ENCODE assay signal across 1 cellular context in the genomic region with DNA sequence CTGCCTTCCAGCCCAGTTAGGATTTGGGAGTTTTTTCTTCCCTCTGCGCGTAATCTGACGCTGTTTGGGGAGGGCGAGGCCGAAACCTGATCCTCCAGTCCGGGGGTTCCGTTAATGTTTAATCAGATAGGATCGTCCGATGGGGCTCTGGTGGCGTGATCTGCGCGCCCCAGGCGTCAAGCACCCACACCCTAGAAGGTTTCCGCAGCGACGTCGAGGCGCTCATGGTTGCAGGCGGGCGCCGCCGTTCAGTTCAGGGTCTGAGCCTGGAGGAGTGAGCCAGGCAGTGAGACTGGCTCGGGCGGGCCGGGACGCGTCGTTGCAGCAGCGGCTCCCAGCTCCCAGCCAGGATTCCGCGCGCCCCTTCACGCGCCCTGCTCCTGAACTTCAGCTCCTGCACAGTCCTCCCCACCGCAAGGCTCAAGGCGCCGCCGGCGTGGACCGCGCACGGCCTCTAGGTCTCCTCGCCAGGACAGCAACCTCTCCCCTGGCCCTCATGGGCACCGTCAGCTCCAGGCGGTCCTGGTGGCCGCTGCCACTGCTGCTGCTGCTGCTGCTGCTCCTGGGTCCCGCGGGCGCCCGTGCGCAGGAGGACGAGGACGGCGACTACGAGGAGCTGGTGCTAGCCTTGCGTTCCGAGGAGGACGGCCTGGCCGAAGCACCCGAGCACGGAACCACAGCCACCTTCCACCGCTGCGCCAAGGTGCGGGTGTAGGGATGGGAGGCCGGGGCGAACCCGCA.
TF ChIP-seq lines count a peak whose summit lies in the region.

PCSK9 (plus strand) TSS at position 207 of the 741 bp plus-strand sequence; CDS start at position 497, 290 bp downstream.

TF ChIP-seq in HepG2, 621 proteins besides CTCF, POLR2A, EP300 and RAD21 (continued from another document and continues in another):
- TF ChIP-seq LRRFIP1 (CRISPR knock-in tag; conservative IDR thresholded peaks at IDR 0.05) = no peak
- no peak for TF ChIP-seq ARNT (IDR thresholded peaks at IDR 0.05)
- TF ChIP-seq, protein P1, sequence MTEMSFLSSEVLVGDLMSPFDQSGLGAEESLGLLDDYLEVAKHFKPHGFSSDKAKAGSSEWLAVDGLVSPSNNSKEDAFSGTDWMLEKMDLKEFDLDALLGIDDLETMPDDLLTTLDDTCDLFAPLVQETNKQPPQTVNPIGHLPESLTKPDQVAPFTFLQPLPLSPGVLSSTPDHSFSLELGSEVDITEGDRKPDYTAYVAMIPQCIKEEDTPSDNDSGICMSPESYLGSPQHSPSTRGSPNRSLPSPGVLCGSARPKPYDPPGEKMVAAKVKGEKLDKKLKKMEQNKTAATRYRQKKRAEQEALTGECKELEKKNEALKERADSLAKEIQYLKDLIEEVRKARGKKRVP (CRISPR knock-in tag; IDR thresholded peaks at IDR 0.05) = no peak
- TF ChIP-seq, protein P2, sequence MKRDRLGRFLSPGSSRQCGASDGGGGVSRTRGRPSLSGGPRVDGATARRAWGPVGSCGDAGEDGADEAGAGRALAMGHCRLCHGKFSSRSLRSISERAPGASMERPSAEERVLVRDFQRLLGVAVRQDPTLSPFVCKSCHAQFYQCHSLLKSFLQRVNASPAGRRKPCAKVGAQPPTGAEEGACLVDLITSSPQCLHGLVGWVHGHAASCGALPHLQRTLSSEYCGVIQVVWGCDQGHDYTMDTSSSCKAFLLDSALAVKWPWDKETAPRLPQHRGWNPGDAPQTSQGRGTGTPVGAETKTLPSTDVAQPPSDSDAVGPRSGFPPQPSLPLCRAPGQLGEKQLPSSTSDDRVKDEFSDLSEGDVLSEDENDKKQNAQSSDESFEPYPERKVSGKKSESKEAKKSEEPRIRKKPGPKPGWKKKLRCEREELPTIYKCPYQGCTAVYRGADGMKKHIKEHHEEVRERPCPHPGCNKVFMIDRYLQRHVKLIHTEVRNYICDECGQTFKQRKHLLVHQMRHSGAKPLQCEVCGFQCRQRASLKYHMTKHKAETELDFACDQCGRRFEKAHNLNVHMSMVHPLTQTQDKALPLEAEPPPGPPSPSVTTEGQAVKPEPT (CRISPR knock-in tag; IDR thresholded peaks at IDR 0.05; ENCODE audit: low read depth) = no peak; the same call in 1 of the 2 replicates
- TF ChIP-seq MIXL1 (CRISPR knock-in tag; IDR thresholded peaks at IDR 0.05) = peak; percentile 84
- TF ChIP-seq RBM39 (IDR thresholded peaks at IDR 0.05; ENCODE audit: low read depth, low read length, poor library complexity, severe bottlenecking) = peak; percentile 59
- no peak for TF ChIP-seq KDM5A (IDR thresholded peaks at IDR 0.05; ENCODE audit: borderline replicate concordance, low read length)
- peak; percentile 85 for TF ChIP-seq MED1 (CRISPR knock-in tag; IDR thresholded peaks at IDR 0.05)
- TF ChIP-seq ZNF30 (CRISPR knock-in tag; IDR thresholded peaks at IDR 0.05) = peak; percentile 84; the same call in 1 of the 2 replicates
- peak; percentile 22; the same call in 1 of the 2 replicates for TF ChIP-seq ZNF124 (CRISPR knock-in tag; IDR thresholded peaks at IDR 0.05)
- 0 out of 2 replicates have a peak, but pooled peaks have one; percentile 70 for TF ChIP-seq FOXM1 (CRISPR knock-in tag; IDR thresholded peaks at IDR 0.05)
- TF ChIP-seq ZNF432 (CRISPR knock-in tag; IDR thresholded peaks at IDR 0.05; ENCODE audit: borderline replicate concordance) = no peak
- TF ChIP-seq FOSL2 (CRISPR knock-in tag; IDR thresholded peaks at IDR 0.05) = peak; percentile 16; the same call in 1 of the 2 replicates
- no peak for TF ChIP-seq TCF7L2 (IDR thresholded peaks at IDR 0.05; ENCODE audit: low read depth, low read length)
- TF ChIP-seq ZSCAN21 (CRISPR knock-in tag; IDR thresholded peaks at IDR 0.05; ENCODE audit: borderline replicate concordance) = peak; percentile 86
- TF ChIP-seq KDM2A (CRISPR knock-in tag; IDR thresholded peaks at IDR 0.05; ENCODE audit: borderline replicate concordance, low read depth) = no peak; the same call in 1 of the 2 replicates
- no peak for TF ChIP-seq RFX3 (CRISPR knock-in tag; IDR thresholded peaks at IDR 0.05)
- TF ChIP-seq GTF2F1 (IDR thresholded peaks at IDR 0.05; ENCODE audit: low read length) = no peak
- TF ChIP-seq ZBTB7B (CRISPR knock-in tag; IDR thresholded peaks at IDR 0.05) = peak; percentile 54
- TF ChIP-seq THAP9 (CRISPR knock-in tag; IDR thresholded peaks at IDR 0.05; ENCODE audit: borderline replicate concordance) = peak; percentile 74; the same call in 1 of the 2 replicates
- TF ChIP-seq ZNF17 (CRISPR knock-in tag; IDR thresholded peaks at IDR 0.05) = no peak
- TF ChIP-seq, protein P3, sequence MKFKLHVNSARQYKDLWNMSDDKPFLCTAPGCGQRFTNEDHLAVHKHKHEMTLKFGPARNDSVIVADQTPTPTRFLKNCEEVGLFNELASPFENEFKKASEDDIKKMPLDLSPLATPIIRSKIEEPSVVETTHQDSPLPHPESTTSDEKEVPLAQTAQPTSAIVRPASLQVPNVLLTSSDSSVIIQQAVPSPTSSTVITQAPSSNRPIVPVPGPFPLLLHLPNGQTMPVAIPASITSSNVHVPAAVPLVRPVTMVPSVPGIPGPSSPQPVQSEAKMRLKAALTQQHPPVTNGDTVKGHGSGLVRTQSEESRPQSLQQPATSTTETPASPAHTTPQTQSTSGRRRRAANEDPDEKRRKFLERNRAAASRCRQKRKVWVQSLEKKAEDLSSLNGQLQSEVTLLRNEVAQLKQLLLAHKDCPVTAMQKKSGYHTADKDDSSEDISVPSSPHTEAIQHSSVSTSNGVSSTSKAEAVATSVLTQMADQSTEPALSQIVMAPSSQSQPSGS (CRISPR knock-in tag; IDR thresholded peaks at IDR 0.05) = peak; percentile 77
- no peak for TF ChIP-seq PRPF4 (IDR thresholded peaks at IDR 0.05; ENCODE audit: low read depth, low read length, poor library complexity, severe bottlenecking)
- TF ChIP-seq, protein P4, sequence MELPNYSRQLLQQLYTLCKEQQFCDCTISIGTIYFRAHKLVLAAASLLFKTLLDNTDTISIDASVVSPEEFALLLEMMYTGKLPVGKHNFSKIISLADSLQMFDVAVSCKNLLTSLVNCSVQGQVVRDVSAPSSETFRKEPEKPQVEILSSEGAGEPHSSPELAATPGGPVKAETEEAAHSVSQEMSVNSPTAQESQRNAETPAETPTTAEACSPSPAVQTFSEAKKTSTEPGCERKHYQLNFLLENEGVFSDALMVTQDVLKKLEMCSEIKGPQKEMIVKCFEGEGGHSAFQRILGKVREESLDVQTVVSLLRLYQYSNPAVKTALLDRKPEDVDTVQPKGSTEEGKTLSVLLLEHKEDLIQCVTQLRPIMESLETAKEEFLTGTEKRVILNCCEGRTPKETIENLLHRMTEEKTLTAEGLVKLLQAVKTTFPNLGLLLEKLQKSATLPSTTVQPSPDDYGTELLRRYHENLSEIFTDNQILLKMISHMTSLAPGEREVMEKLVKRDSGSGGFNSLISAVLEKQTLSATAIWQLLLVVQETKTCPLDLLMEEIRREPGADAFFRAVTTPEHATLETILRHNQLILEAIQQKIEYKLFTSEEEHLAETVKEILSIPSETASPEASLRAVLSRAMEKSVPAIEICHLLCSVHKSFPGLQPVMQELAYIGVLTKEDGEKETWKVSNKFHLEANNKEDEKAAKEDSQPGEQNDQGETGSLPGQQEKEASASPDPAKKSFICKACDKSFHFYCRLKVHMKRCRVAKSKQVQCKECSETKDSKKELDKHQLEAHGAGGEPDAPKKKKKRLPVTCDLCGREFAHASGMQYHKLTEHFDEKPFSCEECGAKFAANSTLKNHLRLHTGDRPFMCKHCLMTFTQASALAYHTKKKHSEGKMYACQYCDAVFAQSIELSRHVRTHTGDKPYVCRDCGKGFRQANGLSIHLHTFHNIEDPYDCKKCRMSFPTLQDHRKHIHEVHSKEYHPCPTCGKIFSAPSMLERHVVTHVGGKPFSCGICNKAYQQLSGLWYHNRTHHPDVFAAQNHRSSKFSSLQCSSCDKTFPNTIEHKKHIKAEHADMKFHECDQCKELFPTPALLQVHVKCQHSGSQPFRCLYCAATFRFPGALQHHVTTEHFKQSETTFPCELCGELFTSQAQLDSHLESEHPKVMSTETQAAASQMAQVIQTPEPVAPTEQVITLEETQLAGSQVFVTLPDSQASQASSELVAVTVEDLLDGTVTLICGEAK (IDR thresholded peaks at IDR 0.05) = no peak
- TF ChIP-seq, protein P4 (CRISPR knock-in tag; IDR thresholded peaks at IDR 0.05) = peak; percentile 62
- TF ChIP-seq ZNF232 (CRISPR knock-in tag; IDR thresholded peaks at IDR 0.05; ENCODE audit: borderline replicate concordance) = peak; percentile 52; the same call in 1 of the 2 replicates
- TF ChIP-seq ZNF580 (CRISPR knock-in tag; IDR thresholded peaks at IDR 0.05; ENCODE audit: borderline replicate concordance, low read depth) = peak; percentile 95; the same call in 1 of the 2 replicates
- TF ChIP-seq DPF2 (CRISPR knock-in tag; IDR thresholded peaks at IDR 0.05; ENCODE audit: borderline replicate concordance, low read depth) = no peak
- no peak for TF ChIP-seq ZNF296 (CRISPR knock-in tag; conservative IDR thresholded peaks at IDR 0.05)
- no peak for TF ChIP-seq ZNF549 (CRISPR knock-in tag; IDR thresholded peaks at IDR 0.05)
- TF ChIP-seq CENPX (CRISPR knock-in tag; IDR thresholded peaks at IDR 0.05) = no peak
- TF ChIP-seq ZBTB25 (CRISPR knock-in tag; IDR thresholded peaks at IDR 0.05) = 0 out of 2 replicates have a peak, but pooled peaks have one; percentile 53
- TF ChIP-seq CAMTA2 (CRISPR knock-in tag; IDR thresholded peaks at IDR 0.05; ENCODE audit: borderline replicate concordance) = peak; percentile 87; the same call in 1 of the 2 replicates
- TF ChIP-seq ZNF816 (CRISPR knock-in tag; IDR thresholded peaks at IDR 0.05; ENCODE audit: borderline replicate concordance) = no peak; the same call in 1 of the 2 replicates
- no peak for TF ChIP-seq NFE2L2 (IDR thresholded peaks at IDR 0.05; ENCODE audit: low read length)
- TF ChIP-seq ZBTB1 (CRISPR knock-in tag; IDR thresholded peaks at IDR 0.05; ENCODE audit: borderline replicate concordance) = no peak
